ENCODE assay signal across 8 cellular contexts in the genomic region with DNA sequence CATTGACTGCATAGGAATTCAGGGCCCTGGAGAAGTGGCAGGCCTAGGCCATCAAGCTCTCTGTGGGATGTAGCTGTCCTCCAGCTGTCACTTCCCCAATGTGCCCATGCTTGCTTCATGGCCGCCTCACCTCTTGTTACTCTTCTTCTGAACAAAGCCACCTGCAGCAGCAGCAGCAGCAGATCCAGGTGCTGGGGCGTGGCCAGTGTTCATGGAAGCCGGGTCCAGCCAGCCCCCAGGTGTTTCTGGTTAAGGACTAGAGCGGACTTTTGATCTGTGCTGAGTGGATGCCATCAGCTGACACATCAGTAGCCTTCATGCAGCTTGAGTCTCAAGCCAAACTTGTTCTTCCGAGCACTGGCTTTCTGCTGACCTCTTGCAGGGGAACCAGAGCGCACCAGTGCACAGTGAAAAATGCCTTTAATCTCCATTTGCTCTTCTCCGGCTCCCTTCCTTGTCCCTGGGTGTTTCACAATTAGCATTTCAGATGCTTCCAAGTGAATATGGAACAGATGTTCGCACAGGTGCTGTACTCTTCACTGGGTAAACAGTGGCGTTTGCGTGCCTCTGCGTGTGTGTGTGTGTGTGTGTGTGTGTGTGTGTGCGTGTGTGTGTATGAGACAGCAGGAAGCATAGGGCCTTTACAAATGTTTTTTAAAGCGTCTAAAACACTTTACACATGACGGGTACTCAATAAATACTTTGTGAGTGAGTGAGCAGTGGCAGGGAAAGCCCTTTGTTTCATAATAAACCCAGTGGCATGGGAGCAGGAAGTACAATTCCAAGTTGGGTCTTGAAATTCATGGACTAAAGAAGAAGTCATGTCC. TPM values are rescaled to one million over a fixed set of nuclear protein-coding genes. Genes with fewer than 3 reads are reported as not detected.
DNase-seq lines count a peak whose midpoint lies in the region; ATAC-seq, FAIRE-seq and TF ChIP-seq lines count a peak whose summit lies in the region.

No MANE protein-coding gene starts in this region.

- peaks cover 52% of the 10 kb centered on the region for H3K4me1 Mint-ChIP-seq in activated B cell treated with CpG ODN at 0.5 μM for 24 hours
- H3K4me1 Mint-ChIP-seq in activated CD4-positive, alpha-beta memory T cell treated with anti-CD3 and anti-CD28 coated beads, Interleukin-2, amount 10 ng/mL, durations not matched to agents 7 days and 5 days, result peaks cover 4% of the 10 kb centered on the region

- no peak for TF ChIP-seq CTCF in AG09309 (IDR thresholded peaks at IDR 0.05; ENCODE audit: control insufficient read depth, insufficient read depth, low read depth, low read length, missing control alignments)
- TF ChIP-seq CTCF in activated B cell treated with CpG ODN at 0.5 μM for 24 hours (IDR thresholded peaks at IDR 0.05), result no peak

- no peak overlapping the region for H3K4me3 ChIP-seq in AG09309 (ENCODE audit: control insufficient read depth, low read depth, low read length)

- H3K27ac ChIP-seq in layer of hippocampus (ENCODE audit: low read depth, low read length), result peak overlapping the region; percentile 44

- DNase-seq in AG09309 (ENCODE audit: low read depth), result peak; percentile 99
- peak; percentile 56 for DNase-seq in NCI-H1092 treated with DMSO at 0.1 percent for 48 hours (lab: John Stamatoyannopoulos, UW)
- no peak for DNase-seq in activated B cell treated with CpG ODN at 0.5 μM for 24 hours
- DNase-seq in urothelium cell line (ENCODE audit: low spot score), result peak; percentile 18
- DNase-seq in activated CD4-positive, alpha-beta memory T cell treated with anti-CD3 and anti-CD28 coated beads, Interleukin-2, amount 10 ng/mL, durations not matched to agents 7 days and 5 days, result no peak

- no peaks in the 10 kb centered on the region for H3K9me3 Mint-ChIP-seq in activated B cell treated with CpG ODN at 0.5 μM for 24 hours
- H3K9me3 Mint-ChIP-seq in activated CD4-positive, alpha-beta memory T cell treated with anti-CD3 and anti-CD28 coated beads, Interleukin-2, amount 10 ng/mL, durations not matched to agents 7 days and 5 days, result no peaks in the 10 kb centered on the region

- peak overlapping the region; percentile 48 for H3K27ac Mint-ChIP-seq in activated B cell treated with CpG ODN at 0.5 μM for 24 hours
- H3K27ac Mint-ChIP-seq in activated CD4-positive, alpha-beta memory T cell treated with anti-CD3 and anti-CD28 coated beads, Interleukin-2, amount 10 ng/mL, durations not matched to agents 7 days and 5 days, result no peak overlapping the region

- H3K4me3 Mint-ChIP-seq in activated B cell treated with CpG ODN at 0.5 μM for 24 hours, result no peak overlapping the region
- H3K4me3 Mint-ChIP-seq in activated CD4-positive, alpha-beta memory T cell treated with anti-CD3 and anti-CD28 coated beads, Interleukin-2, amount 10 ng/mL, durations not matched to agents 7 days and 5 days, result no peak overlapping the region

- ATAC-seq in activated B cell treated with CpG ODN at 0.5 μM for 24 hours (ENCODE audit: low read depth), result no peak
- ATAC-seq in HG02852 (IDR thresholded peaks at IDR 0.05; ENCODE audit: unreplicated experiment), result no peak
- no peak for ATAC-seq in HG02798 (IDR thresholded peaks at IDR 0.05; ENCODE audit: poor library complexity, unreplicated experiment)

- CTCF ChIA-PET in activated B cell treated with CpG ODN at 0.5 μM for 24 hours (lab: Charles Lee), result interaction anchor here (1.0 kb wide), 1 partner anchor 44 kb away, joined by 3 read pairs; no protein-coding TSS in a partner anchor
- CTCF ChIA-PET in activated CD4-positive, alpha-beta memory T cell treated with anti-CD3 and anti-CD28 coated beads, Interleukin-2, amount 10 ng/mL, durations not matched to agents 7 days and 5 days (lab: Charles Lee), result interaction anchor here (1.4 kb wide), 1 partner anchor 183 kb away, joined by 3 read pairs; no protein-coding TSS in a partner anchor

- intact Hi-C loops in activated B cell treated with CpG ODN at 0.5 μM for 24 hours (cut with micrococcal nuclease), result no loop called here

- no peaks in the 10 kb centered on the region for H3K27me3 ChIP-seq in layer of hippocampus (ENCODE audit: control insufficient read depth, insufficient read depth, low read length)

- POLR2A ChIA-PET in activated B cell treated with CpG ODN at 0.5 μM for 24 hours (lab: Charles Lee), result interaction anchor here (2.1 to 13.6 kb wide), 2 partner anchors 20 to 33 kb away, joined by 5 to 267 read pairs; a partner anchor contains a TSS
- POLR2A ChIA-PET in activated CD4-positive, alpha-beta memory T cell treated with anti-CD3 and anti-CD28 coated beads, Interleukin-2, amount 10 ng/mL, durations not matched to agents 7 days and 5 days (lab: Charles Lee), result no interaction called here

- H3K36me3 Mint-ChIP-seq in activated B cell treated with CpG ODN at 0.5 μM for 24 hours (ENCODE audit: low read depth), result peaks cover 51% of the 10 kb centered on the region
- peaks cover 7% of the 10 kb centered on the region for H3K36me3 Mint-ChIP-seq in activated CD4-positive, alpha-beta memory T cell treated with anti-CD3 and anti-CD28 coated beads, Interleukin-2, amount 10 ng/mL, durations not matched to agents 7 days and 5 days (ENCODE audit: low read depth)

- FAIRE-seq in urothelium cell line (lab: Jason Lieb, UNC), result no peak

- H3K27me3 Mint-ChIP-seq in activated B cell treated with CpG ODN at 0.5 μM for 24 hours, result no peaks in the 10 kb centered on the region
- no peaks in the 10 kb centered on the region for H3K27me3 Mint-ChIP-seq in activated CD4-positive, alpha-beta memory T cell treated with anti-CD3 and anti-CD28 coated beads, Interleukin-2, amount 10 ng/mL, durations not matched to agents 7 days and 5 days

RNA-seq across cellular contexts. Expression of a gene that starts 20.1 kb away (rescaled TPM):
- 107 and 126 TPM in 2 replicates for total RNA-seq in activated B cell treated with CpG ODN at 0.5 μM for 24 hours
- total RNA-seq in activated CD4-positive, alpha-beta memory T cell treated with anti-CD3 and anti-CD28 coated beads, Interleukin-2, amount 10 ng/mL, durations not matched to agents 7 days and 5 days, result 10 to 100 TPM; 18.3 to 19.2 TPM

RNA-seq across cellular contexts. Expression of a gene that starts 55.9 kb away (rescaled TPM):
- total RNA-seq in activated B cell treated with CpG ODN at 0.5 μM for 24 hours, result 15.5 and 18.2 TPM in 2 replicates
- 10 to 100 TPM; 14.7 to 16.9 TPM for total RNA-seq in activated CD4-positive, alpha-beta memory T cell treated with anti-CD3 and anti-CD28 coated beads, Interleukin-2, amount 10 ng/mL, durations not matched to agents 7 days and 5 days

RNA-seq across cellular contexts. Expression of a gene that starts 56.1 kb away (rescaled TPM):
- 115 TPM in 2 replicates for total RNA-seq in activated B cell treated with CpG ODN at 0.5 μM for 24 hours
- 10 to 100 TPM; 55.6 to 57.6 TPM for total RNA-seq in activated CD4-positive, alpha-beta memory T cell treated with anti-CD3 and anti-CD28 coated beads, Interleukin-2, amount 10 ng/mL, durations not matched to agents 7 days and 5 days

Comparison
In these comparisons a context has a peak if more than half of its experiments do, and no peak if none do; other contexts are left out.
1. DNase-seq: peak in AG09309 (single experiment), NCI-H1092 treated with DMSO at 0.1 percent for 48 hours (single experiment) and urothelium cell line (single experiment); none in activated B cell treated with CpG ODN at 0.5 μM for 24 hours (single experiment) and activated CD4-positive, alpha-beta memory T cell treated with anti-CD3 and anti-CD28 coated beads, Interleukin-2, amount 10 ng/mL, durations not matched to agents 7 days and 5 days (single experiment).